In the genomic region with DNA sequence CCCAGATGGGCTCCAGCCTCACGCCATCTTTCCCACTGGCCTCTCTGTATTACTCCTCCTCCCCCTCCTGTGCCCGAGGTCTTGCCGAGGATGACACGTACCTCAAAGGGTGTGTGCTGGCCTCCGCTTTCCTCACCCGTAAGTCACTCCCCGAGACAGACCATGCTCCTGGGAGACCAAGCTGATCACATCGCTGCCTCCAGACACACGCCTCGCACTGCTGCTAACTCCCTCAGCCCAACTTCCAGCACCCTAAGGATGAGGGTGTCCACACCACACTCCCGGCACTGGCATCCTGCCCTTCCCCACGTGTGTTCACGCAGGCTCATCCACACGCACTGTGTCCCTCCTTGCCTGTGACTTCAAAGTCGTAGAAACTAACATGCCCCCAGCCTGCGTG, we compare ENCODE assay signal across 8 cellular contexts. TPM values are rescaled to one million over a fixed set of nuclear protein-coding genes. Genes with fewer than 3 reads are reported as not detected.
DNase-seq lines count a peak whose midpoint lies in the region; FAIRE-seq and TF ChIP-seq lines count a peak whose summit lies in the region.
"Had no signal": no experiment of that assay in that cellular context is flagged by ENCODE, and none has a peak within 500 bp of the region (broad histone marks: within the 10 kb centered on the region; RNA-seq: fewer than 3 reads in every experiment).

No MANE protein-coding gene starts in this region.

- H2BK20ac ChIP-seq in H9 (ENCODE audit: low read depth, low read length, poor library complexity, severe bottlenecking), result no peak overlapping the region
- H2BK20ac ChIP-seq in H1 (ENCODE audit: low read length), result no peak overlapping the region

- H2BK5ac ChIP-seq in H9 (ENCODE audit: insufficient read length, low read length) (no peak overlapping the region), H1 (ENCODE audit: low read depth, low read length) (peak overlapping the region; percentile 61), neuronal stem cell (ENCODE audit: low read length) (no peak overlapping the region)

- peak overlapping the region in 9 of 11 experiments; percentile 33 to 79 (median 52); a peak in 13 of 22 replicates for H3K4me2 ChIP-seq in BLaER1 treated with 17β-estradiol and CSF1 and Interleukin-3, amounts not matched to agents 10 nM and 100 nM
- H3K4me2 ChIP-seq in H9 (ENCODE audit: insufficient read depth, insufficient read length, low read length) (no peak overlapping the region), H1 (ENCODE audit: insufficient read depth in 1 of 2, low read depth in 2 of 2, low read length in 2 of 2) (no peak overlapping the region), neuronal stem cell (ENCODE audit: insufficient read depth, low read length, poor library complexity, severe bottlenecking) (no peak overlapping the region)

- no peak overlapping the region for H3K4me3 Mint-ChIP-seq in H9

- H3K23me2 ChIP-seq in H9 (ENCODE audit: insufficient read length, low read depth, low read length, poor library complexity, severe bottlenecking) (no peaks in the 10 kb centered on the region), H1 (ENCODE audit: low read depth, low read length) (no peaks in the 10 kb centered on the region)

- peaks cover 21 to 95% (median 66%) of the 10 kb centered on the region in 11 experiments; a peak in 21 of 22 replicates for H4K20me1 ChIP-seq in BLaER1 treated with 17β-estradiol and CSF1 and Interleukin-3, amounts not matched to agents 10 nM and 100 nM
- H4K20me1 ChIP-seq in H9 (ENCODE audit: control insufficient read depth, insufficient read depth, insufficient read length) (no peaks in the 10 kb centered on the region), H1 (replicated peaks in 1 of 2; ENCODE audit: control insufficient read depth in 1 of 2, insufficient read depth in 2 of 2, low read length in 2 of 2) (peaks cover 3 to 25% of the 10 kb centered on the region in 2 experiments)

- no peak overlapping the region for H2BK120ac ChIP-seq in H9 (ENCODE audit: low read depth, low read length, poor library complexity, severe bottlenecking)
- H2BK120ac ChIP-seq in H1 (replicated peaks; ENCODE audit: low read depth, low read length), result no peak overlapping the region
- H2BK120ac ChIP-seq in neuronal stem cell (ENCODE audit: low read depth, low read length), result no peak overlapping the region

- H2AK5ac ChIP-seq in H9 (ENCODE audit: insufficient read length, low read length) (no peak overlapping the region), H1 (ENCODE audit: low read depth, low read length) (no peak overlapping the region), neuronal stem cell (ENCODE audit: low read depth, low read length) (peak overlapping the region; percentile 57)

- H3K27ac Mint-ChIP-seq in H9, result peak overlapping the region; percentile 14 to 84 (median 30); a peak in 6 of 7 replicates

- CTCF ChIA-PET in H1 (lab: Charles Lee; ENCODE audit: partially characterized antibody), result interaction anchor here (1.1 to 1.7 kb wide), 11 partner anchors 11 to 168 kb away, joined by 3 to 9 read pairs (median 4); no protein-coding TSS in a partner anchor

- H3K14ac ChIP-seq in H9 (ENCODE audit: insufficient read depth, low read length), result no peak overlapping the region
- no peak overlapping the region for H3K14ac ChIP-seq in H1 (ENCODE audit: insufficient read length)
- peak overlapping the region; percentile 25 for H3K14ac ChIP-seq in neuronal stem cell (ENCODE audit: low read length)

- FAIRE-seq in H1 (lab: Jason Lieb, UNC), result no peak

- H3K23ac ChIP-seq in H9 (ENCODE audit: insufficient read length, low read depth, low read length) (no peak overlapping the region), H1 (ENCODE audit: insufficient read length) (no peak overlapping the region), neuronal stem cell (ENCODE audit: low read depth, low read length, poor library complexity) (peak overlapping the region; percentile 75)

- no peak for TF ChIP-seq POLR2A in H1 (IDR thresholded peaks at IDR 0.05; ENCODE audit: control extremely low read depth in 1 of 2, low read depth in 2 of 2, low read length in 2 of 2)

- H2BK12ac ChIP-seq in H9 (ENCODE audit: insufficient read length, low read depth, low read length), result no peak overlapping the region
- no peak overlapping the region for H2BK12ac ChIP-seq in H1 (ENCODE audit: low read depth, low read length)
- H2BK12ac ChIP-seq in neuronal stem cell (ENCODE audit: low read length), result no peak overlapping the region

- H3K4me1 Mint-ChIP-seq in H9, result no peaks in the 10 kb centered on the region

- no CpG with 5 or more reads among the region's 16 CpGs for WGBS in H9 (ENCODE audit: extremely low coverage, insufficient read length, low lambda C conversion rate)
- 92% methylated on average over 16 of the region's 16 CpGs; no CpG with 5 or more reads in 1 of the 2 experiments for WGBS in H1 (ENCODE audit: extremely low coverage in 1 of 2, insufficient coverage in 1 of 2, insufficient read length in 1 of 2, insufficient replicate concordance in 2 of 2, low coverage in 1 of 2, low lambda C conversion rate in 2 of 2, missing lambda C conversion rate in 1 of 2), 2 experiments
- no CpG with 5 or more reads among the region's 16 CpGs for WGBS in neuronal stem cell (ENCODE audit: extremely low coverage in 2 of 2, insufficient read length in 2 of 2, insufficient replicate concordance in 1 of 2), 2 donors

- DNase-seq in H9 (no peak), H1 (ENCODE audit: low read depth in 1 of 2, low spot score in 2 of 2) (no peak), neuronal stem cell (ENCODE audit: low spot score) (no peak), GDM1 (lab: John Stamatoyannopoulos, UW) (no peak), anterior cingulate cortex (lab: John Stamatoyannopoulos, UW) (no peak), nucleus accumbens (lab: John Stamatoyannopoulos, UW) (no peak)

- H3K18ac ChIP-seq in H9 (ENCODE audit: insufficient read length, low read depth, low read length), result no peak overlapping the region
- H3K18ac ChIP-seq in H1 (ENCODE audit: extremely low read depth, low read length), result no peak overlapping the region
- H3K18ac ChIP-seq in neuronal stem cell (ENCODE audit: low read length), result no peak overlapping the region

- peaks cover 10 to 43% (median 39%) of the 10 kb centered on the region in 10 experiments for H3K4me1 ChIP-seq in BLaER1 treated with 17β-estradiol and CSF1 and Interleukin-3, amounts not matched to agents 10 nM and 100 nM
- H3K4me1 ChIP-seq in H9 (ENCODE audit: insufficient read depth, low read length) (no peaks in the 10 kb centered on the region), H1 (replicated peaks in 1 of 4; ENCODE audit: control insufficient read depth in 3 of 4, insufficient read depth in 4 of 4, low read length in 3 of 4) (no peaks in the 10 kb centered on the region), neuronal stem cell (ENCODE audit: control insufficient read depth in 2 of 2, insufficient read depth in 1 of 2, low read depth in 1 of 2, low read length in 2 of 2) (peaks cover 4 to 12% of the 10 kb centered on the region in 2 donors)

- POLR2A ChIA-PET in H1 (lab: Charles Lee; ENCODE audit: partially characterized antibody), result no interaction called here

- no peak overlapping the region for H4K91ac ChIP-seq in H9 (ENCODE audit: insufficient read length, low read depth, low read length)
- no peak overlapping the region for H4K91ac ChIP-seq in H1 (replicated peaks; ENCODE audit: insufficient read length, low read length)
- no peak overlapping the region for H4K91ac ChIP-seq in neuronal stem cell (ENCODE audit: low read depth, low read length, poor library complexity)

- H3K4ac ChIP-seq in H9 (ENCODE audit: low read depth, low read length), result no peak overlapping the region
- H3K4ac ChIP-seq in H1 (replicated peaks; ENCODE audit: insufficient read length, low read depth, low read length), result no peak overlapping the region
- H3K4ac ChIP-seq in neuronal stem cell (ENCODE audit: low read length), result no peak overlapping the region

- 0 out of 22 replicates have a peak overlapping the region, but pooled peaks of 1 of the 11 experiments have one; percentile 12 for H3K27ac ChIP-seq in BLaER1 treated with 17β-estradiol and CSF1 and Interleukin-3, amounts not matched to agents 10 nM and 100 nM
- no peak overlapping the region for H3K27ac ChIP-seq in H9 (ENCODE audit: insufficient read length, low read depth, low read length)
- H3K27ac ChIP-seq in H1 (ENCODE audit: low read depth, low read length), result no peak overlapping the region
- H3K27ac ChIP-seq in neuronal stem cell (replicated peaks; ENCODE audit: low read length), result no peak overlapping the region

- H3K36me3 Mint-ChIP-seq in H9 (ENCODE audit: insufficient read depth in 1 of 3, low read depth in 3 of 3), result peaks cover 35 to 68% (median 66%) of the 10 kb centered on the region in 3 experiments

- no peak overlapping the region for H3K4me3 ChIP-seq in BLaER1 treated with 17β-estradiol and CSF1 and Interleukin-3, amounts not matched to agents 10 nM and 100 nM
- H3K4me3 ChIP-seq in H1 (ENCODE audit: extremely low read depth in 1 of 4, insufficient read depth in 2 of 4, low read depth in 3 of 4, low read length in 4 of 4) (no peak overlapping the region), neuronal stem cell (ENCODE audit: low read length in 2 of 2) (peak overlapping the region in 1 of 2 donors; percentile 4)

- H3K36me3 ChIP-seq in BLaER1 treated with 17β-estradiol and CSF1 and Interleukin-3, amounts not matched to agents 10 nM and 100 nM, result peaks cover 61 to 86% (median 68%) of the 10 kb centered on the region in 11 experiments
- H3K36me3 ChIP-seq in H1 (ENCODE audit: control insufficient read depth in 2 of 4, insufficient read depth in 4 of 4, low read length in 3 of 4), result peaks cover 8 to 34% (median 23%) of the 10 kb centered on the region in 4 experiments; a peak in 6 of 8 replicates
- peaks cover 45 to 81% of the 10 kb centered on the region in 2 donors for H3K36me3 ChIP-seq in neuronal stem cell (replicated peaks in 1 of 2; ENCODE audit: control insufficient read depth in 2 of 2, insufficient read depth in 2 of 2, low read length in 2 of 2)

- no peak overlapping the region for H2AFZ ChIP-seq in H9 (ENCODE audit: low read length)
- no peak overlapping the region for H2AFZ ChIP-seq in H1 (ENCODE audit: low read length)
- H2AFZ ChIP-seq in neuronal stem cell (ENCODE audit: low read length), result no peak overlapping the region

- peaks cover 1 to 2% of the 10 kb centered on the region in 2 experiments; a peak in 2 of 5 replicates for H3K9me3 Mint-ChIP-seq in H9

- H2BK15ac ChIP-seq in H9 (ENCODE audit: low read depth, low read length) (no peak overlapping the region), H1 (ENCODE audit: low read length) (no peak overlapping the region), neuronal stem cell (ENCODE audit: low read length) (no peak overlapping the region)

- H3T11ph ChIP-seq in H9 (ENCODE audit: low read length), result no peak overlapping the region

- peak overlapping the region in 6 of 11 experiments; percentile 10 to 53 (median 26); a peak in 7 of 22 replicates for H3K9ac ChIP-seq in BLaER1 treated with 17β-estradiol and CSF1 and Interleukin-3, amounts not matched to agents 10 nM and 100 nM
- H3K9ac ChIP-seq in H9 (ENCODE audit: extremely low read depth, insufficient read length, low read length), result no peak overlapping the region
- no peak overlapping the region for H3K9ac ChIP-seq in H1 (replicated peaks in 1 of 4; ENCODE audit: extremely low read depth in 1 of 4, low read depth in 3 of 4, low read length in 3 of 4)
- H3K9ac ChIP-seq in neuronal stem cell (ENCODE audit: low read depth, low read length, poor library complexity), result peak overlapping the region; percentile 2

- H3K79me2 ChIP-seq in H9 (ENCODE audit: insufficient read depth, low read length) (no peaks in the 10 kb centered on the region), H1 (ENCODE audit: control insufficient read depth in 1 of 2, insufficient read depth in 2 of 2, low read length in 2 of 2) (peaks cover 0 to 3% of the 10 kb centered on the region in 2 experiments; a peak in 1 of 4 replicates)

- no peaks in the 10 kb centered on the region for H3K27me3 ChIP-seq in BLaER1 treated with 17β-estradiol and CSF1 and Interleukin-3, amounts not matched to agents 10 nM and 100 nM
- no peaks in the 10 kb centered on the region for H3K27me3 ChIP-seq in H9 (ENCODE audit: insufficient read depth, low read length)
- no peaks in the 10 kb centered on the region for H3K27me3 ChIP-seq in H1 (replicated peaks in 1 of 4; ENCODE audit: control insufficient read depth in 3 of 4, extremely low read depth in 1 of 4, insufficient read depth in 3 of 4, low read length in 3 of 4)
- H3K27me3 ChIP-seq in neuronal stem cell (ENCODE audit: control insufficient read depth in 3 of 3, insufficient read depth in 3 of 3, low read depth in 1 of 3, low read length in 3 of 3), result no peaks in the 10 kb centered on the region
- H3K27me3 ChIP-seq: BE2C had no signal

- no peak for TF ChIP-seq RAD21 in H1 (IDR thresholded peaks at IDR 0.05 in 1 of 2, conservative IDR thresholded peaks at IDR 0.05 in 1 of 2; ENCODE audit: low read depth in 2 of 2, low read length in 2 of 2)

- no peak for TF ChIP-seq EP300 in H1 (IDR thresholded peaks at IDR 0.05; ENCODE audit: borderline replicate concordance in 1 of 2, low read depth in 2 of 2, low read length in 2 of 2)

- H3K79me1 ChIP-seq in H9 (ENCODE audit: insufficient read depth, low read depth, low read length, poor library complexity, severe bottlenecking) (no peaks in the 10 kb centered on the region), H1 (ENCODE audit: low read depth, low read length) (no peaks in the 10 kb centered on the region), neuronal stem cell (ENCODE audit: low read depth, low read length) (peaks cover 6% of the 10 kb centered on the region)

- H3K27me3 Mint-ChIP-seq in H9 (ENCODE audit: low read depth), result no peaks in the 10 kb centered on the region

- H4K5ac ChIP-seq in H9 (ENCODE audit: insufficient read length, low read depth, low read length) (no peak overlapping the region), H1 (ENCODE audit: insufficient read length, low read depth, low read length) (no peak overlapping the region)

- no peak overlapping the region for H3K56ac ChIP-seq in H9 (ENCODE audit: insufficient read length, low read depth, low read length)
- no peak overlapping the region for H3K56ac ChIP-seq in H1 (replicated peaks; ENCODE audit: insufficient read length, low read depth, low read length)

- no peaks in the 10 kb centered on the region for H3K9me3 ChIP-seq in BLaER1 treated with 17β-estradiol and CSF1 and Interleukin-3, amounts not matched to agents 10 nM and 100 nM (replicated peaks in 1 of 11)
- H3K9me3 ChIP-seq in H9 (ENCODE audit: control insufficient read depth, low read depth, low read length) (no peaks in the 10 kb centered on the region), H1 (ENCODE audit: insufficient read depth in 2 of 2, low read depth in 1 of 2, low read length in 1 of 2) (no peaks in the 10 kb centered on the region), neuronal stem cell (replicated peaks in 1 of 2; ENCODE audit: control insufficient read depth in 2 of 2, insufficient read depth in 1 of 2, low read depth in 1 of 2, low read length in 2 of 2) (peaks cover 0 to 5% of the 10 kb centered on the region in 2 donors)
- H3K9me3 ChIP-seq: BE2C had no signal

- TF ChIP-seq CTCF in H9 (conservative IDR thresholded peaks at IDR 0.05) (no peak), H1 (IDR thresholded peaks at IDR 0.05; ENCODE audit: control extremely low read depth in 1 of 3, insufficient read depth in 1 of 3, low read depth in 1 of 3, low read length in 3 of 3) (no peak)

- H4K8ac ChIP-seq in H9 (replicated peaks; ENCODE audit: insufficient read length, low read depth, low read length), result no peak overlapping the region
- no peak overlapping the region; the same call in 1 of the 2 replicates for H4K8ac ChIP-seq in H1 (ENCODE audit: extremely low read depth, insufficient read depth, low read length)
- no peak overlapping the region for H4K8ac ChIP-seq in neuronal stem cell (ENCODE audit: low read depth, low read length)

RNA-seq across cellular contexts. Expression of a gene that starts 24.0 kb away (rescaled TPM):
- 37.4 and 39.0 TPM in 2 replicates for total RNA-seq in H9 (2021)
- total RNA-seq in H1 (2021; fragmentation: NEBNext Ultra II Directional; extraction: Animal tissue kit (Norgen Biotek cat#: 25700)), result 38.8 and 40.4 TPM in 2 replicates
- 44.6 and 61.5 TPM in 2 replicates for polyA plus RNA-seq in H1 (2011; rRNA removed)
- polyA plus RNA-seq in H1 (2011; cell fraction: cytosol; rRNA removed), result 39.0 TPM
- polyA plus RNA-seq in H1 (2011; cell fraction: nucleus; rRNA removed), result 51.0 TPM
- polyA plus RNA-seq in H1 (2012, experiment 1 of 2), result 21.3 to 37.3 TPM (median 33.3 TPM) in 4 replicates
- polyA plus RNA-seq in H1 (2012, experiment 2 of 2), result 26.7 TPM
- polyA plus RNA-seq in H1 (2013, experiment 1 of 2), result 17.3 TPM
- 16.6 TPM for polyA plus RNA-seq in H1 (2013, experiment 2 of 2)
- 21.0 and 24.8 TPM in 2 replicates for polyA minus RNA-seq in H1 (2011; rRNA and poly(A)+ RNA removed)
- polyA minus RNA-seq in H1 (2011; cell fraction: cytosol; rRNA and poly(A)+ RNA removed), result 34.5 TPM
- 27.3 TPM for polyA minus RNA-seq in H1 (2011; cell fraction: nucleus; rRNA and poly(A)+ RNA removed)
- 20.0 TPM for polyA plus RNA-seq in neuronal stem cell (2013, experiment 1 of 2)
- polyA plus RNA-seq in neuronal stem cell (2013, experiment 2 of 2), result 18.9 TPM

RNA-seq across cellular contexts. Expression of a gene that starts 33.3 kb away (rescaled TPM):
- 57.2 and 59.0 TPM in 2 replicates for total RNA-seq in H9 (2021)
- total RNA-seq in H1 (2021; fragmentation: NEBNext Ultra II Directional; extraction: Animal tissue kit (Norgen Biotek cat#: 25700)), result 38.6 and 38.7 TPM in 2 replicates
- 17.2 and 19.0 TPM in 2 replicates for polyA plus RNA-seq in H1 (2011; rRNA removed)
- polyA plus RNA-seq in H1 (2011; cell fraction: cytosol; rRNA removed), result 26.2 TPM
- 20.0 TPM for polyA plus RNA-seq in H1 (2011; cell fraction: nucleus; rRNA removed)
- polyA plus RNA-seq in H1 (2012, experiment 1 of 2), result 36.9 to 43.2 TPM (median 37.8 TPM) in 4 replicates
- 19.2 TPM for polyA plus RNA-seq in H1 (2012, experiment 2 of 2)
- 28.5 TPM for polyA plus RNA-seq in H1 (2013, experiment 1 of 2)
- 29.2 TPM for polyA plus RNA-seq in H1 (2013, experiment 2 of 2)
- 26.9 and 29.8 TPM in 2 replicates for polyA minus RNA-seq in H1 (2011; rRNA and poly(A)+ RNA removed)
- polyA minus RNA-seq in H1 (2011; cell fraction: cytosol; rRNA and poly(A)+ RNA removed), result 13.9 TPM
- polyA minus RNA-seq in H1 (2011; cell fraction: nucleus; rRNA and poly(A)+ RNA removed), result 13.0 TPM
- polyA plus RNA-seq in neuronal stem cell (2013, experiment 1 of 2), result 21.4 TPM
- 21.4 TPM for polyA plus RNA-seq in neuronal stem cell (2013, experiment 2 of 2)

RNA-seq across cellular contexts. Expression of a gene that starts 33.3 kb away (rescaled TPM):
- total RNA-seq in H9 (2021), result 80.3 and 84.7 TPM in 2 replicates
- total RNA-seq in H1 (2021; fragmentation: NEBNext Ultra II Directional; extraction: Animal tissue kit (Norgen Biotek cat#: 25700)), result 76.1 and 85.2 TPM in 2 replicates
- polyA plus RNA-seq in H1 (2011; rRNA removed), result 89.5 and 101 TPM in 2 replicates
- 97.8 TPM for polyA plus RNA-seq in H1 (2011; cell fraction: cytosol; rRNA removed)
- 69.8 TPM for polyA plus RNA-seq in H1 (2011; cell fraction: nucleus; rRNA removed)
- polyA plus RNA-seq in H1 (2012, experiment 1 of 2), result 103 to 158 TPM (median 150 TPM) in 4 replicates
- polyA plus RNA-seq in H1 (2012, experiment 2 of 2), result 122 TPM
- 52.9 TPM for polyA plus RNA-seq in H1 (2013, experiment 1 of 2)
- polyA plus RNA-seq in H1 (2013, experiment 2 of 2), result 59.3 TPM
- polyA minus RNA-seq in H1 (2011; rRNA and poly(A)+ RNA removed), result 29.5 and 36.6 TPM in 2 replicates
- polyA minus RNA-seq in H1 (2011; cell fraction: cytosol; rRNA and poly(A)+ RNA removed), result 29.8 TPM
- polyA minus RNA-seq in H1 (2011; cell fraction: nucleus; rRNA and poly(A)+ RNA removed), result 20.8 TPM
- polyA plus RNA-seq in neuronal stem cell (2013, experiment 1 of 2), result 46.7 TPM
- polyA plus RNA-seq in neuronal stem cell (2013, experiment 2 of 2), result 46.4 TPM

Comparison
In these comparisons a context has a peak if more than half of its experiments do, and no peak if none do; other contexts are left out.
1. H3K4me2 ChIP-seq: peak in BLaER1 treated with 17β-estradiol and CSF1 and Interleukin-3, amounts not matched to agents 10 nM and 100 nM (9 of 11); none in H9 (single experiment), H1 (0 of 2) and neuronal stem cell (single experiment).
2. H3K9ac ChIP-seq: peak in BLaER1 treated with 17β-estradiol and CSF1 and Interleukin-3, amounts not matched to agents 10 nM and 100 nM (6 of 11) and neuronal stem cell (single experiment); none in H9 (single experiment) and H1 (0 of 4).